ENCODE assay signal across 1 cellular context in the genomic region with DNA sequence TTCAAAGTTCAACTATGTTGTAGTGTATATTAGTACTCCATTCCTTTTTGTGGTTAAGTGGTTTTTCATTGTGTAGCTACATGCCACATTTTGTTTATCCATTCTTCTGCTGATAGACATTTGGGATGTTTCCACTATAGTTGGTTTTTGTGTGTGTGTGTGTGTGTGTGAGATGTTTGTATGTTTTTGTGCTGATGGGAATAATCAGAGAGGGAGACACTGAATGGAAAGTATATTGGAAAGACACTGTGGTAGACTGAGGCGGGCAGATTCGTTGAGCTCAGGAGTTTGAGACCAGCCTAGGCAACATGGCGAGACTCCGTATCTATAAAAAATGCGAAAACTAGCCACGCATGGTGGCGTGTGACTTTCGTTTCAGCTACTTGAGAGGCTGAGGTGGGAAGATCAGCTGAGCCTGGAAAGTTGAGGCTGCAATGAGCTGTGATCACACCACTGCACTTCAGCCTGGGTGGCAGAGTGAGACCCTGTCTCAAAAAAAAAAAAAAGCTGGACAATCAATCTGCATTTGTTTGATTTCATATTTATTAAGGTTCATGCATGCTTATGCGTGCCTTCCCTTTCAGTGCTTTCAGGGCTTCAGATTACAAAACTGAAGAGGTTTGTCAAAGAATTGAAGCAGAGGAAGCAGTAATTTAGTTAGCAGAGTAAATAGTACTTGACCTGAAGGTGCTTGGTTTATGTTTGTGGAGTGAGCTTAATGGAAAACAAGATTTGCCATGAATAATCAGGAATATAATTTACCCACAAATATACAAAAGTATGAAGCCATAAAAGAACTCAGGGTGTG.
TF ChIP-seq lines count a peak whose summit lies in the region.

No MANE protein-coding gene starts in this region.

TF ChIP-seq in GM12878, 131 proteins besides CTCF, POLR2A, EP300 and RAD21 (continues in another document):
- TF ChIP-seq CHD4 (IDR thresholded peaks at IDR 0.05) (no peak), MXI1 (IDR thresholded peaks at IDR 0.05; ENCODE audit: low read depth, low read length) (0 out of 2 replicates have a peak, but pooled peaks have one; percentile 34), YY1 (IDR thresholded peaks at IDR 0.05; ENCODE audit: low read depth, low read length) (peak; percentile 74), FOXK2 (IDR thresholded peaks at IDR 0.05) (no peak), KDM1A (IDR thresholded peaks at IDR 0.05; ENCODE audit: borderline replicate concordance) (no peak), RAD51 (IDR thresholded peaks at IDR 0.05) (no peak; the same call in 1 of the 2 replicates), LARP7 (IDR thresholded peaks at IDR 0.05) (no peak), DPF2 (IDR thresholded peaks at IDR 0.05) (no peak), MYC (IDR thresholded peaks at IDR 0.05; ENCODE audit: insufficient read depth, insufficient read length, insufficient replicate concordance, low read length, severe bottlenecking) (no peak), NR2C2 (IDR thresholded peaks at IDR 0.05; ENCODE audit: borderline replicate concordance, control insufficient read depth, insufficient read length, low read depth) (no peak), CEBPB (IDR thresholded peaks at IDR 0.05; ENCODE audit: borderline replicate concordance in 1 of 2, low read depth in 2 of 2, low read length in 2 of 2) (no peak), STAT1 (conservative IDR thresholded peaks at IDR 0.05) (no peak), PAX8 (IDR thresholded peaks at IDR 0.05) (0 out of 2 replicates have a peak, but pooled peaks have one; percentile 29), RUNX3 (IDR thresholded peaks at IDR 0.05; ENCODE audit: low read length) (peak; percentile 14; the same call in 1 of the 2 replicates), SIN3A (IDR thresholded peaks at IDR 0.05; ENCODE audit: low read depth, low read length) (no peak), GABPA (IDR thresholded peaks at IDR 0.05; ENCODE audit: low read depth) (no peak), SPI1 (IDR thresholded peaks at IDR 0.05; ENCODE audit: borderline replicate concordance, insufficient read depth, low read depth, low read length) (no peak), CHD2 (IDR thresholded peaks at IDR 0.05; ENCODE audit: borderline replicate concordance, low read depth, low read length) (no peak), TBL1XR1 (IDR thresholded peaks at IDR 0.05; ENCODE audit: low read depth, low read length) (no peak), ASH2L (IDR thresholded peaks at IDR 0.05; ENCODE audit: borderline replicate concordance, low read depth) (no peak), POLR2AphosphoS2 (IDR thresholded peaks at IDR 0.05; ENCODE audit: low read depth, low read length) (no peak), BCL11A (IDR thresholded peaks at IDR 0.05; ENCODE audit: low read depth, low read length) (no peak), FOS (IDR thresholded peaks at IDR 0.05; ENCODE audit: borderline replicate concordance, extremely low read depth, insufficient read length) (no peak), ZBED1 (IDR thresholded peaks at IDR 0.05; ENCODE audit: borderline replicate concordance) (no peak), ZNF217 (IDR thresholded peaks at IDR 0.05) (no peak), SIX5 (IDR thresholded peaks at IDR 0.05; ENCODE audit: low read depth, low read length, severe bottlenecking) (no peak), BHLHE40 (IDR thresholded peaks at IDR 0.05; ENCODE audit: borderline replicate concordance in 1 of 2, low read depth in 2 of 2, low read length in 1 of 2) (peak in 1 of 2 experiments; percentile 55; a peak in 1 of 4 replicates), SUPT20H (IDR thresholded peaks at IDR 0.05; ENCODE audit: borderline replicate concordance, control insufficient read depth, low read depth, low read length) (no peak), NFXL1 (IDR thresholded peaks at IDR 0.05; ENCODE audit: borderline replicate concordance) (no peak), SREBF1 (IDR thresholded peaks at IDR 0.05; ENCODE audit: low read length) (no peak), RBBP5 (conservative IDR thresholded peaks at IDR 0.05) (no peak), RFX5 (IDR thresholded peaks at IDR 0.05; ENCODE audit: low read depth, low read length) (no peak), TARDBP (IDR thresholded peaks at IDR 0.05; ENCODE audit: borderline replicate concordance) (no peak), NRF1 (conservative IDR thresholded peaks at IDR 0.05; ENCODE audit: low read depth, low read length) (no peak), STAT3 (IDR thresholded peaks at IDR 0.05; ENCODE audit: low read depth, low read length) (no peak)
- TF ChIP-seq, protein P1, sequence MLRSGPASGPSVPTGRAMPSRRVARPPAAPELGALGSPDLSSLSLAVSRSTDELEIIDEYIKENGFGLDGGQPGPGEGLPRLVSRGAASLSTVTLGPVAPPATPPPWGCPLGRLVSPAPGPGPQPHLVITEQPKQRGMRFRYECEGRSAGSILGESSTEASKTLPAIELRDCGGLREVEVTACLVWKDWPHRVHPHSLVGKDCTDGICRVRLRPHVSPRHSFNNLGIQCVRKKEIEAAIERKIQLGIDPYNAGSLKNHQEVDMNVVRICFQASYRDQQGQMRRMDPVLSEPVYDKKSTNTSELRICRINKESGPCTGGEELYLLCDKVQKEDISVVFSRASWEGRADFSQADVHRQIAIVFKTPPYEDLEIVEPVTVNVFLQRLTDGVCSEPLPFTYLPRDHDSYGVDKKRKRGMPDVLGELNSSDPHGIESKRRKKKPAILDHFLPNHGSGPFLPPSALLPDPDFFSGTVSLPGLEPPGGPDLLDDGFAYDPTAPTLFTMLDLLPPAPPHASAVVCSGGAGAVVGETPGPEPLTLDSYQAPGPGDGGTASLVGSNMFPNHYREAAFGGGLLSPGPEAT (IDR thresholded peaks at IDR 0.05; ENCODE audit: low read depth): no peak
- TF ChIP-seq, protein P2, sequence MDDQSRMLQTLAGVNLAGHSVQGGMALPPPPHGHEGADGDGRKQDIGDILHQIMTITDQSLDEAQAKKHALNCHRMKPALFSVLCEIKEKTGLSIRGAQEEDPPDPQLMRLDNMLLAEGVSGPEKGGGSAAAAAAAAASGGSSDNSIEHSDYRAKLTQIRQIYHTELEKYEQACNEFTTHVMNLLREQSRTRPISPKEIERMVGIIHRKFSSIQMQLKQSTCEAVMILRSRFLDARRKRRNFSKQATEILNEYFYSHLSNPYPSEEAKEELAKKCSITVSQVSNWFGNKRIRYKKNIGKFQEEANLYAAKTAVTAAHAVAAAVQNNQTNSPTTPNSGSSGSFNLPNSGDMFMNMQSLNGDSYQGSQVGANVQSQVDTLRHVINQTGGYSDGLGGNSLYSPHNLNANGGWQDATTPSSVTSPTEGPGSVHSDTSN (IDR thresholded peaks at IDR 0.05; ENCODE audit: insufficient replicate concordance, low read depth, low read length): no peak
- TF ChIP-seq, protein P3, sequence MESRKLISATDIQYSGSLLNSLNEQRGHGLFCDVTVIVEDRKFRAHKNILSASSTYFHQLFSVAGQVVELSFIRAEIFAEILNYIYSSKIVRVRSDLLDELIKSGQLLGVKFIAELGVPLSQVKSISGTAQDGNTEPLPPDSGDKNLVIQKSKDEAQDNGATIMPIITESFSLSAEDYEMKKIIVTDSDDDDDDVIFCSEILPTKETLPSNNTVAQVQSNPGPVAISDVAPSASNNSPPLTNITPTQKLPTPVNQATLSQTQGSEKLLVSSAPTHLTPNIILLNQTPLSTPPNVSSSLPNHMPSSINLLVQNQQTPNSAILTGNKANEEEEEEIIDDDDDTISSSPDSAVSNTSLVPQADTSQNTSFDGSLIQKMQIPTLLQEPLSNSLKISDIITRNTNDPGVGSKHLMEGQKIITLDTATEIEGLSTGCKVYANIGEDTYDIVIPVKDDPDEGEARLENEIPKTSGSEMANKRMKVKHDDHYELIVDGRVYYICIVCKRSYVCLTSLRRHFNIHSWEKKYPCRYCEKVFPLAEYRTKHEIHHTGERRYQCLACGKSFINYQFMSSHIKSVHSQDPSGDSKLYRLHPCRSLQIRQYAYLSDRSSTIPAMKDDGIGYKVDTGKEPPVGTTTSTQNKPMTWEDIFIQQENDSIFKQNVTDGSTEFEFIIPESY (IDR thresholded peaks at IDR 0.05): no peak
- TF ChIP-seq, protein P4, sequence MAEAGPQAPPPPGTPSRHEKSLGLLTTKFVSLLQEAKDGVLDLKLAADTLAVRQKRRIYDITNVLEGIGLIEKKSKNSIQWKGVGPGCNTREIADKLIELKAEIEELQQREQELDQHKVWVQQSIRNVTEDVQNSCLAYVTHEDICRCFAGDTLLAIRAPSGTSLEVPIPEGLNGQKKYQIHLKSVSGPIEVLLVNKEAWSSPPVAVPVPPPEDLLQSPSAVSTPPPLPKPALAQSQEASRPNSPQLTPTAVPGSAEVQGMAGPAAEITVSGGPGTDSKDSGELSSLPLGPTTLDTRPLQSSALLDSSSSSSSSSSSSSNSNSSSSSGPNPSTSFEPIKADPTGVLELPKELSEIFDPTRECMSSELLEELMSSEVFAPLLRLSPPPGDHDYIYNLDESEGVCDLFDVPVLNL (IDR thresholded peaks at IDR 0.05; ENCODE audit: low read depth, low read length): no peak
- TF ChIP-seq, protein P5, sequence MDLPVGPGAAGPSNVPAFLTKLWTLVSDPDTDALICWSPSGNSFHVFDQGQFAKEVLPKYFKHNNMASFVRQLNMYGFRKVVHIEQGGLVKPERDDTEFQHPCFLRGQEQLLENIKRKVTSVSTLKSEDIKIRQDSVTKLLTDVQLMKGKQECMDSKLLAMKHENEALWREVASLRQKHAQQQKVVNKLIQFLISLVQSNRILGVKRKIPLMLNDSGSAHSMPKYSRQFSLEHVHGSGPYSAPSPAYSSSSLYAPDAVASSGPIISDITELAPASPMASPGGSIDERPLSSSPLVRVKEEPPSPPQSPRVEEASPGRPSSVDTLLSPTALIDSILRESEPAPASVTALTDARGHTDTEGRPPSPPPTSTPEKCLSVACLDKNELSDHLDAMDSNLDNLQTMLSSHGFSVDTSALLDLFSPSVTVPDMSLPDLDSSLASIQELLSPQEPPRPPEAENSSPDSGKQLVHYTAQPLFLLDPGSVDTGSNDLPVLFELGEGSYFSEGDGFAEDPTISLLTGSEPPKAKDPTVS (IDR thresholded peaks at IDR 0.05; ENCODE audit: low read depth, low read length): no peak
- TF ChIP-seq, protein P6, sequence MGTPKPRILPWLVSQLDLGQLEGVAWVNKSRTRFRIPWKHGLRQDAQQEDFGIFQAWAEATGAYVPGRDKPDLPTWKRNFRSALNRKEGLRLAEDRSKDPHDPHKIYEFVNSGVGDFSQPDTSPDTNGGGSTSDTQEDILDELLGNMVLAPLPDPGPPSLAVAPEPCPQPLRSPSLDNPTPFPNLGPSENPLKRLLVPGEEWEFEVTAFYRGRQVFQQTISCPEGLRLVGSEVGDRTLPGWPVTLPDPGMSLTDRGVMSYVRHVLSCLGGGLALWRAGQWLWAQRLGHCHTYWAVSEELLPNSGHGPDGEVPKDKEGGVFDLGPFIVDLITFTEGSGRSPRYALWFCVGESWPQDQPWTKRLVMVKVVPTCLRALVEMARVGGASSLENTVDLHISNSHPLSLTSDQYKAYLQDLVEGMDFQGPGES (IDR thresholded peaks at IDR 0.05): no peak
- TF ChIP-seq, protein P7, sequence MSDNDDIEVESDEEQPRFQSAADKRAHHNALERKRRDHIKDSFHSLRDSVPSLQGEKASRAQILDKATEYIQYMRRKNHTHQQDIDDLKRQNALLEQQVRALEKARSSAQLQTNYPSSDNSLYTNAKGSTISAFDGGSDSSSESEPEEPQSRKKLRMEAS (IDR thresholded peaks at IDR 0.05; ENCODE audit: low read depth, low read length): no peak
- TF ChIP-seq, protein P8, sequence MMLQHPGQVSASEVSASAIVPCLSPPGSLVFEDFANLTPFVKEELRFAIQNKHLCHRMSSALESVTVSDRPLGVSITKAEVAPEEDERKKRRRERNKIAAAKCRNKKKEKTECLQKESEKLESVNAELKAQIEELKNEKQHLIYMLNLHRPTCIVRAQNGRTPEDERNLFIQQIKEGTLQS (IDR thresholded peaks at IDR 0.05; ENCODE audit: borderline replicate concordance, extremely low read depth, low read depth, low read length): no peak
- TF ChIP-seq, protein P9, sequence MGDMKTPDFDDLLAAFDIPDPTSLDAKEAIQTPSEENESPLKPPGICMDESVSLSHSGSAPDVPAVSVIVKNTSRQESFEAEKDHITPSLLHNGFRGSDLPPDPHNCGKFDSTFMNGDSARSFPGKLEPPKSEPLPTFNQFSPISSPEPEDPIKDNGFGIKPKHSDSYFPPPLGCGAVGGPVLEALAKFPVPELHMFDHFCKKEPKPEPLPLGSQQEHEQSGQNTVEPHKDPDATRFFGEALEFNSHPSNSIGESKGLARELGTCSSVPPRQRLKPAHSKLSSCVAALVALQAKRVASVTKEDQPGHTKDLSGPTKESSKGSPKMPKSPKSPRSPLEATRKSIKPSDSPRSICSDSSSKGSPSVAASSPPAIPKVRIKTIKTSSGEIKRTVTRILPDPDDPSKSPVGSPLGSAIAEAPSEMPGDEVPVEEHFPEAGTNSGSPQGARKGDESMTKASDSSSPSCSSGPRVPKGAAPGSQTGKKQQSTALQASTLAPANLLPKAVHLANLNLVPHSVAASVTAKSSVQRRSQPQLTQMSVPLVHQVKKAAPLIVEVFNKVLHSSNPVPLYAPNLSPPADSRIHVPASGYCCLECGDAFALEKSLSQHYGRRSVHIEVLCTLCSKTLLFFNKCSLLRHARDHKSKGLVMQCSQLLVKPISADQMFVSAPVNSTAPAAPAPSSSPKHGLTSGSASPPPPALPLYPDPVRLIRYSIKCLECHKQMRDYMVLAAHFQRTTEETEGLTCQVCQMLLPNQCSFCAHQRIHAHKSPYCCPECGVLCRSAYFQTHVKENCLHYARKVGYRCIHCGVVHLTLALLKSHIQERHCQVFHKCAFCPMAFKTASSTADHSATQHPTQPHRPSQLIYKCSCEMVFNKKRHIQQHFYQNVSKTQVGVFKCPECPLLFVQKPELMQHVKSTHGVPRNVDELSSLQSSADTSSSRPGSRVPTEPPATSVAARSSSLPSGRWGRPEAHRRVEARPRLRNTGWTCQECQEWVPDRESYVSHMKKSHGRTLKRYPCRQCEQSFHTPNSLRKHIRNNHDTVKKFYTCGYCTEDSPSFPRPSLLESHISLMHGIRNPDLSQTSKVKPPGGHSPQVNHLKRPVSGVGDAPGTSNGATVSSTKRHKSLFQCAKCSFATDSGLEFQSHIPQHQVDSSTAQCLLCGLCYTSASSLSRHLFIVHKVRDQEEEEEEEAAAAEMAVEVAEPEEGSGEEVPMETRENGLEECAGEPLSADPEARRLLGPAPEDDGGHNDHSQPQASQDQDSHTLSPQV (IDR thresholded peaks at IDR 0.05): no peak
- TF ChIP-seq, protein P10, sequence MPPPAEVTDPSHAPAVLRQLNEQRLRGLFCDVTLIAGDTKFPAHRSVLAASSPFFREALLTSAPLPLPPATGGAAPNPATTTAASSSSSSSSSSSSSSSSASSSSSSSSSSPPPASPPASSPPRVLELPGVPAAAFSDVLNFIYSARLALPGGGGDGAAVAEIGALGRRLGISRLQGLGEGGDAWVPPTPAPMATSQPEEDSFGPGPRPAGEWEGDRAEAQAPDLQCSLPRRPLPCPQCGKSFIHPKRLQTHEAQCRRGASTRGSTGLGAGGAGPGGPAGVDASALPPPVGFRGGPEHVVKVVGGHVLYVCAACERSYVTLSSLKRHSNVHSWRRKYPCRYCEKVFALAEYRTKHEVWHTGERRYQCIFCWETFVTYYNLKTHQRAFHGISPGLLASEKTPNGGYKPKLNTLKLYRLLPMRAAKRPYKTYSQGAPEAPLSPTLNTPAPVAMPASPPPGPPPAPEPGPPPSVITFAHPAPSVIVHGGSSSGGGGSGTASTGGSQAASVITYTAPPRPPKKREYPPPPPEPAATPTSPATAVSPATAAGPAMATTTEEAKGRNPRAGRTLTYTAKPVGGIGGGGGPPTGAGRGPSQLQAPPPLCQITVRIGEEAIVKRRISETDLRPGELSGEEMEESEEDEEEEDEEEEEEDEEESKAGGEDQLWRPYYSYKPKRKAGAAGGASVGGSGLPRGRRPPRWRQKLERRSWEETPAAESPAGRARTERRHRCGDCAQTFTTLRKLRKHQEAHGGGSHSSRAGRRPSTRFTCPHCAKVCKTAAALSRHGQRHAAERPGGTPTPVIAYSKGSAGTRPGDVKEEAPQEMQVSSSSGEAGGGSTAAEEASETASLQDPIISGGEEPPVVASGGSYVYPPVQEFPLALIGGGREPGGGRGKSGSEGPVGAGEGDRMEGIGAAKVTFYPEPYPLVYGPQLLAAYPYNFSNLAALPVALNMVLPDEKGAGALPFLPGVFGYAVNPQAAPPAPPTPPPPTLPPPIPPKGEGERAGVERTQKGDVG (CRISPR knock-in tag; IDR thresholded peaks at IDR 0.05): no peak
